ENCODE assay signal across 15 cellular contexts in the genomic region with DNA sequence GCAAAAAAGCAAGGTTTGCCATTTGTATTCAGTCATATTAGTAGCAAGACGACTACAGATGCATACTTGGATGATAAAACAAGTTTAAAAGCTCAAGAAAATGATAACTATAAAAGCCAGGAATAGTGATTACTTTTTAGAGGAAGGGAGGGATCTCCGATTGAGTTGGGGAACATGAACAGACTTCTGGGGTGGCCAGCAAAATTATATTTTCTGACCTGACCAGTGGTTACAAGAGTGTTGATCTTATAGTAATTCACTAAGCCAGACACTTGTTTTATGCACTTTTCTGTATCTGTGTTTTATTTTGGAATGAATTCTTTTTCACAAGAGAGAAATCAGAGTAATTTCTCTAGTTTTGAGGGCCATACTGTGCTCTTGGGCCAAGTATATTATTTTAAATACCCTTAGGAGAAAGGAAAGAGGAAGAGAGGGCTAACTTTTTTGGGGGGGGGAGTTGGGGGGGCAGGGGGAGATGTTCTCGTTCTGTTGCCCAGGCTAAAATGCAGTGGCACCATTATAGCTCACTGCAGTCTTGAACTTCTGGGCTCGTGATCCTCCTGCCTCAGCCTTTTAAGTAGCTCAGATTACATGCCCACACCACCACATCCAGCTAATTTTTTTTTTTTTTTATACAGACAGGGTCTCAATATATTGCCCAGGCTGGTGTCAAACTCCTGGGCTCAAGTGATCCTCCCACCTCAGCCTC. TPM values are rescaled to one million over a fixed set of nuclear protein-coding genes. Genes with fewer than 3 reads are reported as not detected.
DNase-seq lines count a peak whose midpoint lies in the region; ATAC-seq, FAIRE-seq and TF ChIP-seq lines count a peak whose summit lies in the region.
"Had no signal": no experiment of that assay in that cellular context is flagged by ENCODE, and none has a peak within 500 bp of the region (broad histone marks: within the 10 kb centered on the region; RNA-seq: fewer than 3 reads in every experiment).

No MANE protein-coding gene starts in this region.

- no peak for FAIRE-seq in HepG2 (lab: Jason Lieb, UNC)

- no TSS peak for BruUV-seq in HepG2 (replicated peaks; lab: Mats Ljungman, UMichigan)

- H3K27me3 ChIP-seq in HepG2 (ENCODE audit: control insufficient read depth in 1 of 2, insufficient read depth in 2 of 2, low read length in 2 of 2) = no peaks in the 10 kb centered on the region
- no peaks in the 10 kb centered on the region for H3K27me3 ChIP-seq in right lobe of liver
- no peaks in the 10 kb centered on the region for H3K27me3 ChIP-seq in esophagus muscularis mucosa
- H3K27me3 ChIP-seq: gastrocnemius medialis, upper lobe of right lung had no signal

- H3K9me3 ChIP-seq in HepG2 (ENCODE audit: low read length) = no peaks in the 10 kb centered on the region
- H3K9me3 ChIP-seq in right lobe of liver = no peaks in the 10 kb centered on the region
- no peaks in the 10 kb centered on the region for H3K9me3 ChIP-seq in esophagus muscularis mucosa
- H3K9me3 ChIP-seq: gastrocnemius medialis, upper lobe of right lung had no signal

- ATAC-seq in HepG2 (no peak), right lobe of liver (no peak), GM18873 (IDR thresholded peaks at IDR 0.05; ENCODE audit: low FRiP score, unreplicated experiment) (no peak)
- ATAC-seq: gastrocnemius medialis, upper lobe of right lung had no signal

- WGBS in HepG2 (ENCODE audit: low lambda C conversion rate) = 98% methylated on average over 4 of the region's 4 CpGs
- WGBS in right lobe of liver (ENCODE audit: insufficient coverage, low coverage, low lambda C conversion rate, missing lambda C conversion rate) = 70% methylated on average over 4 of the region's 4 CpGs
- WGBS in esophagus muscularis mucosa = 86% methylated on average over 4 of the region's 4 CpGs

- TF ChIP-seq RAD21 in HepG2 (CRISPR knock-in tag; IDR thresholded peaks at IDR 0.05) = no peak

- H3K4me3 ChIP-seq in HepG2 (replicated peaks in 1 of 3; ENCODE audit: insufficient read depth in 1 of 3, low read depth in 2 of 3, low read length in 3 of 3) = no peak overlapping the region
- H3K4me3 ChIP-seq in right lobe of liver = no peak overlapping the region
- H3K4me3 ChIP-seq in esophagus muscularis mucosa = no peak overlapping the region
- H3K4me3 ChIP-seq: gastrocnemius medialis, upper lobe of right lung had no signal

- no peak overlapping the region for H3K4me3 Mint-ChIP-seq in activated CD4-positive, alpha-beta memory T cell treated with anti-CD3 and anti-CD28 coated beads for 36 hours
- no peak overlapping the region for H3K4me3 Mint-ChIP-seq in immature natural killer cell

- intact Hi-C loops in HepG2 (cut with micrococcal nuclease; ENCODE audit: unreplicated experiment) = no loop called here
- intact Hi-C loops in right lobe of liver (cut with DNase I) = no loop called here
- intact Hi-C loops in activated CD4-positive, alpha-beta memory T cell treated with anti-CD3 and anti-CD28 coated beads for 36 hours (cut with micrococcal nuclease) = no loop called here
- intact Hi-C loops in esophagus muscularis mucosa (cut with DNase I) = no loop called here

- no peaks in the 10 kb centered on the region for H3K27me3 Mint-ChIP-seq in activated CD4-positive, alpha-beta memory T cell treated with anti-CD3 and anti-CD28 coated beads for 36 hours
- H3K27me3 Mint-ChIP-seq in immature natural killer cell (ENCODE audit: low read depth in 3 of 3) = peaks cover 0 to 3% (median 2%) of the 10 kb centered on the region in 3 donors

- H3K36me3 ChIP-seq in HepG2 (replicated peaks in 1 of 2; ENCODE audit: control insufficient read depth in 1 of 2, insufficient read depth in 2 of 2, low read length in 2 of 2) (peaks cover 22 to 81% of the 10 kb centered on the region in 2 experiments), right lobe of liver (peaks cover 0 to 17% (median 3%) of the 10 kb centered on the region in 4 donors), esophagus muscularis mucosa (peaks cover 0 to 39% (median 9%) of the 10 kb centered on the region in 4 donors)

- CTCF ChIA-PET in HepG2 (lab: Yijun Ruan, JAX; ENCODE audit: low intra/inter-chr PET ratio, low total read pairs) = no interaction called here
- CTCF ChIA-PET in activated CD4-positive, alpha-beta memory T cell treated with anti-CD3 and anti-CD28 coated beads for 36 hours (lab: Charles Lee) = no interaction called here

- no peaks in the 10 kb centered on the region for H3K9me3 Mint-ChIP-seq in activated CD4-positive, alpha-beta memory T cell treated with anti-CD3 and anti-CD28 coated beads for 36 hours
- no peaks in the 10 kb centered on the region for H3K9me3 Mint-ChIP-seq in immature natural killer cell

- peaks cover 93% of the 10 kb centered on the region for H3K4me1 Mint-ChIP-seq in activated CD4-positive, alpha-beta memory T cell treated with anti-CD3 and anti-CD28 coated beads for 36 hours (ENCODE audit: low read depth)
- peaks cover 80 to 97% of the 10 kb centered on the region in 2 donors for H3K4me1 Mint-ChIP-seq in immature natural killer cell

- POLR2A ChIA-PET in HepG2 (lab: Yijun Ruan, JAX) = no interaction called here
- POLR2A ChIA-PET in activated CD4-positive, alpha-beta memory T cell treated with anti-CD3 and anti-CD28 coated beads for 36 hours (lab: Charles Lee) = interaction anchor here (0.6 to 1.1 kb wide), 2 partner anchors 9 to 53 kb away, joined by 3 to 4 read pairs; no protein-coding TSS in a partner anchor

- H3K36me3 Mint-ChIP-seq in activated CD4-positive, alpha-beta memory T cell treated with anti-CD3 and anti-CD28 coated beads for 36 hours = peaks cover 46% of the 10 kb centered on the region
- H3K36me3 Mint-ChIP-seq in immature natural killer cell = peaks cover 3 to 23% (median 4%) of the 10 kb centered on the region in 3 donors

- no peak for DNase-seq in HepG2 (ENCODE audit: low spot score)
- DNase-seq in right lobe of liver = no peak
- DNase-seq in activated CD4-positive, alpha-beta memory T cell treated with anti-CD3 and anti-CD28 coated beads for 36 hours = no peak
- no peak for DNase-seq in immature natural killer cell
- DNase-seq in medulla oblongata (ENCODE audit: extremely low spot score) = no peak
- no peak for DNase-seq in esophagus muscularis mucosa (ENCODE audit: extremely low spot score)
- DNase-seq: activated CD4-positive, alpha-beta T cell treated with anti-CD3 and anti-CD28 coated beads for 4 hours; gastrocnemius medialis; mammary epithelial cell; NCI-H2171 treated with DMSO at 0.1 percent for 48 hours; occipital lobe; RPMI8226; stimulated activated CD4-positive, alpha-beta T cell treated with anti-CD3 and anti-CD28 coated beads, Interleukin-4, amount 100 ng/mL, for 24 hours; upper lobe of right lung had no signal

- H3K27ac Mint-ChIP-seq in activated CD4-positive, alpha-beta memory T cell treated with anti-CD3 and anti-CD28 coated beads for 36 hours = peak overlapping the region; percentile 81
- peak overlapping the region; percentile 43 to 85 (median 74) for H3K27ac Mint-ChIP-seq in immature natural killer cell

- TF ChIP-seq POLR2A in HepG2 (IDR thresholded peaks at IDR 0.05; ENCODE audit: insufficient read depth in 1 of 2, low read depth in 2 of 2, low read length in 2 of 2) (no peak), right lobe of liver (IDR thresholded peaks at IDR 0.05) (no peak), esophagus muscularis mucosa (IDR thresholded peaks at IDR 0.05; ENCODE audit: low read depth) (no peak)

- in situ Hi-C loops in HepG2 (cut with HindIII; ENCODE audit: extremely low pct_ligation_motif_present, low pct_unique_long_range_greater_than_20kb) = no loop called here

- H3K27ac ChIP-seq in HepG2 (ENCODE audit: extremely low read length, insufficient read depth, low read length) (no peak overlapping the region), right lobe of liver (no peak overlapping the region), esophagus muscularis mucosa (replicated peaks in 1 of 4) (peak overlapping the region in 2 of 4 donors; percentile 11 to 36)

- no peak overlapping the region for H3K9ac ChIP-seq in HepG2 (ENCODE audit: insufficient read depth, low read depth, low read length)

- TF ChIP-seq EP300 in HepG2 (IDR thresholded peaks at IDR 0.05; ENCODE audit: low read depth in 2 of 2, low read length in 2 of 2) (no peak), HepG2 (CRISPR knock-in tag; IDR thresholded peaks at IDR 0.05; ENCODE audit: borderline replicate concordance) (no peak), esophagus muscularis mucosa (IDR thresholded peaks at IDR 0.05) (no peak)

- H3K4me1 ChIP-seq in HepG2 (ENCODE audit: insufficient read depth, low read length) (peaks cover 29% of the 10 kb centered on the region), right lobe of liver (peaks cover 0 to 10% (median 3%) of the 10 kb centered on the region in 4 donors), esophagus muscularis mucosa (peaks cover 64 to 95% (median 94%) of the 10 kb centered on the region in 4 donors)

- TF ChIP-seq CTCF in HepG2 (CRISPR knock-in tag; IDR thresholded peaks at IDR 0.05) (no peak), right lobe of liver (IDR thresholded peaks at IDR 0.05) (no peak), esophagus muscularis mucosa (IDR thresholded peaks at IDR 0.05) (no peak)

- no peak overlapping the region for H2AFZ ChIP-seq in HepG2 (ENCODE audit: low read length)

- H3K79me2 ChIP-seq in HepG2 (ENCODE audit: insufficient read depth, low read length) = peaks cover 78% of the 10 kb centered on the region

- H4K20me1 ChIP-seq in HepG2 (ENCODE audit: insufficient read depth, low read length) = peaks cover 67% of the 10 kb centered on the region

- no peak overlapping the region for H3K4me2 ChIP-seq in HepG2 (ENCODE audit: low read depth, low read length)

RNA-seq across cellular contexts. Expression of a gene that starts 57.3 kb away (rescaled TPM):
- total RNA-seq in HepG2 (2016; rRNA removed; fragmentation: Illumina TruSeq; extraction: Trizol) = 68.1 and 82.2 TPM in 2 replicates
- 25.9 and 27.4 TPM in 2 replicates for total RNA-seq in HepG2 (2016; cell fraction: cytosol; rRNA removed; fragmentation: Illumina TruSeq; extraction: Trizol; ENCODE audit: low read depth)
- total RNA-seq in HepG2 (2016; cell fraction: insoluble cytoplasmic fraction; rRNA removed; fragmentation: Illumina TruSeq; extraction: Trizol) = 66.0 and 82.3 TPM in 2 replicates
- 67.6 and 68.8 TPM in 2 replicates for total RNA-seq in HepG2 (2016; cell fraction: membrane; rRNA removed; fragmentation: Illumina TruSeq; extraction: Trizol)
- total RNA-seq in HepG2 (2016; cell fraction: nucleus; rRNA removed; fragmentation: Illumina TruSeq; extraction: Trizol) = 134 and 135 TPM in 2 replicates
- polyA plus RNA-seq in HepG2 (2011; rRNA removed) = 187 and 204 TPM in 2 replicates
- polyA plus RNA-seq in HepG2 (2011; cell fraction: cytosol; rRNA removed) = 141 and 194 TPM in 2 replicates
- 105 and 123 TPM in 2 replicates for polyA plus RNA-seq in HepG2 (2011; cell fraction: nucleus; rRNA removed)
- polyA plus RNA-seq in HepG2 (2012) = 125 and 162 TPM in 2 replicates
- 8.6 and 9.7 TPM in 2 replicates for polyA plus RNA-seq in HepG2 (2016; cell fraction: cytosol; fragmentation: Illumina TruSeq; extraction: Trizol; ENCODE audit: low read depth)
- 68.0 and 70.0 TPM in 2 replicates for polyA plus RNA-seq in HepG2 (2016; cell fraction: insoluble cytoplasmic fraction; fragmentation: Illumina TruSeq; extraction: Trizol; ENCODE audit: low read depth)
- polyA plus RNA-seq in HepG2 (2016; cell fraction: membrane; fragmentation: Illumina TruSeq; extraction: Trizol; ENCODE audit: low read depth) = 38.2 and 38.9 TPM in 2 replicates
- 134 and 138 TPM in 2 replicates for polyA plus RNA-seq in HepG2 (2016; cell fraction: nucleus; fragmentation: Illumina TruSeq; extraction: Trizol; ENCODE audit: insufficient read depth, low read depth)
- 24.1 and 399 TPM in 2 replicates for polyA minus RNA-seq in HepG2 (2011; rRNA and poly(A)+ RNA removed; ENCODE audit: low replicate concordance)
- polyA minus RNA-seq in HepG2 (2011; cell fraction: cytosol; rRNA and poly(A)+ RNA removed) = 188 and 237 TPM in 2 replicates
- polyA minus RNA-seq in HepG2 (2011; cell fraction: nucleus; rRNA and poly(A)+ RNA removed) = 353 and 432 TPM in 2 replicates
- total RNA-seq in right lobe of liver = 10 to 100 TPM; 24.9 to 52.6 (median 45.5) TPM
- 10 to 100 TPM; 36.8 to 37.0 TPM for total RNA-seq in activated CD4-positive, alpha-beta memory T cell treated with anti-CD3 and anti-CD28 coated beads for 36 hours
- polyA plus RNA-seq in immature natural killer cell = 100 to 1,000 TPM in 1 of 3 donors, 10 to 100 TPM in 2; 36.8 to 101 (median 43.6) TPM
- 100 to 1,000 TPM; 202 to 292 (median 261) TPM for total RNA-seq in esophagus muscularis mucosa
